1 cellular context compared by ENCODE assay signal in the genomic region with DNA sequence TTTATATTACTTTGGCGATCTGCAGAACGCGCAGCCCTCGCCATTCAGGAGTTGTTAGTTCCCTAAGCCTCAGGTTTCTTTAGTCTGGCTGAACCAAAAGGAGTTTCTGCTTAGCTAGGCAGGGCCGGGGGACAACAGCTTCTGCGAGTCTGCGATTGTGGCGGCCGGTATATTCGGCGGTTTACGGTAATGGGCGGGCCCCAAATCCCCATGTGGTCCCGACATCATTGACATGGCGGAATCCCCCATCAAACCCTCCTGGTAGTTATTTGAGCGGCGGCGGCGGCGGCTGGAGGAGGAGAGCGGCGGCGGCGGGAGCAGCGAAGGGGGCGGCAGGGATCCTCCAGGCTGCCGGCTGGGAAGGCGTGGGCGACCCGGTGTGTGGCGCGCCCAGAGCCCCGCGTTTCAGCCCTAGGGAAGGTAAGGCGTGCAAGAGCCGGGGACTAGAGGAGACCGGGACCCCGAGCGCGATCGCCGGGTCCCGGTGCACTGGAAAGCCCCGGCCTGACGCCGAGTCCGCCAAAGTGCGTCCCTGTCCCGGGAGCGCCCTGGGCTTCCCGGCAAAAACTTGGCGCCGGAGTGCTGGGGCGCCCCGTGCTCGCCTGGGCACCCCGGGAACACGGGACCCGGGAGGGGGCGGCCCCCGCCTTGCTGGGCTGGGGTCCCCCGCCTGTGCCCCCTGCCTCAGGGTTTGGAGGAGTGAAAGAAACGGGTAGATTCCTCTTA.
TF ChIP-seq lines count a peak whose summit lies in the region.

A gene (plus strand): TSS at position 227 of the 726 bp plus-strand sequence. CDS start 72,902 bp downstream, outside the sequence.

TF ChIP-seq in HepG2, 621 proteins besides CTCF, POLR2A, EP300 and RAD21 (continued from another document and continues in another):
- TF ChIP-seq ZNF644 (CRISPR knock-in tag; IDR thresholded peaks at IDR 0.05; ENCODE audit: low read depth) (0 out of 2 replicates have a peak, but pooled peaks have one; percentile 21), NFE2 (CRISPR knock-in tag; IDR thresholded peaks at IDR 0.05) (no peak), POLR2G (IDR thresholded peaks at IDR 0.05; ENCODE audit: low read depth, low read length) (peak; percentile 95), SP5 (CRISPR knock-in tag; IDR thresholded peaks at IDR 0.05; ENCODE audit: borderline replicate concordance, low read depth) (no peak; the same call in 1 of the 2 replicates), ZC3H4 (CRISPR knock-in tag; IDR thresholded peaks at IDR 0.05; ENCODE audit: borderline replicate concordance) (no peak; the same call in 1 of the 2 replicates), ZNF883 (CRISPR knock-in tag; IDR thresholded peaks at IDR 0.05; ENCODE audit: not compliant biosample characterization) (no peak), ZNF713 (CRISPR knock-in tag; IDR thresholded peaks at IDR 0.05) (no peak), KDM2A (CRISPR knock-in tag; IDR thresholded peaks at IDR 0.05; ENCODE audit: borderline replicate concordance, low read depth) (peak; percentile 43; the same call in 1 of the 2 replicates), EEA1 (CRISPR knock-in tag; IDR thresholded peaks at IDR 0.05; ENCODE audit: borderline replicate concordance) (no peak), FLYWCH1 (CRISPR knock-in tag; IDR thresholded peaks at IDR 0.05) (no peak), NAIF1 (CRISPR knock-in tag; IDR thresholded peaks at IDR 0.05; ENCODE audit: borderline replicate concordance) (no peak; the same call in 1 of the 2 replicates), MEF2D (CRISPR knock-in tag; IDR thresholded peaks at IDR 0.05) (peak; percentile 54; the same call in 1 of the 2 replicates), ZNF562 (CRISPR knock-in tag; IDR thresholded peaks at IDR 0.05; ENCODE audit: borderline replicate concordance) (no peak), SP2 (CRISPR knock-in tag; IDR thresholded peaks at IDR 0.05) (no peak)
- TF ChIP-seq, protein P1, sequence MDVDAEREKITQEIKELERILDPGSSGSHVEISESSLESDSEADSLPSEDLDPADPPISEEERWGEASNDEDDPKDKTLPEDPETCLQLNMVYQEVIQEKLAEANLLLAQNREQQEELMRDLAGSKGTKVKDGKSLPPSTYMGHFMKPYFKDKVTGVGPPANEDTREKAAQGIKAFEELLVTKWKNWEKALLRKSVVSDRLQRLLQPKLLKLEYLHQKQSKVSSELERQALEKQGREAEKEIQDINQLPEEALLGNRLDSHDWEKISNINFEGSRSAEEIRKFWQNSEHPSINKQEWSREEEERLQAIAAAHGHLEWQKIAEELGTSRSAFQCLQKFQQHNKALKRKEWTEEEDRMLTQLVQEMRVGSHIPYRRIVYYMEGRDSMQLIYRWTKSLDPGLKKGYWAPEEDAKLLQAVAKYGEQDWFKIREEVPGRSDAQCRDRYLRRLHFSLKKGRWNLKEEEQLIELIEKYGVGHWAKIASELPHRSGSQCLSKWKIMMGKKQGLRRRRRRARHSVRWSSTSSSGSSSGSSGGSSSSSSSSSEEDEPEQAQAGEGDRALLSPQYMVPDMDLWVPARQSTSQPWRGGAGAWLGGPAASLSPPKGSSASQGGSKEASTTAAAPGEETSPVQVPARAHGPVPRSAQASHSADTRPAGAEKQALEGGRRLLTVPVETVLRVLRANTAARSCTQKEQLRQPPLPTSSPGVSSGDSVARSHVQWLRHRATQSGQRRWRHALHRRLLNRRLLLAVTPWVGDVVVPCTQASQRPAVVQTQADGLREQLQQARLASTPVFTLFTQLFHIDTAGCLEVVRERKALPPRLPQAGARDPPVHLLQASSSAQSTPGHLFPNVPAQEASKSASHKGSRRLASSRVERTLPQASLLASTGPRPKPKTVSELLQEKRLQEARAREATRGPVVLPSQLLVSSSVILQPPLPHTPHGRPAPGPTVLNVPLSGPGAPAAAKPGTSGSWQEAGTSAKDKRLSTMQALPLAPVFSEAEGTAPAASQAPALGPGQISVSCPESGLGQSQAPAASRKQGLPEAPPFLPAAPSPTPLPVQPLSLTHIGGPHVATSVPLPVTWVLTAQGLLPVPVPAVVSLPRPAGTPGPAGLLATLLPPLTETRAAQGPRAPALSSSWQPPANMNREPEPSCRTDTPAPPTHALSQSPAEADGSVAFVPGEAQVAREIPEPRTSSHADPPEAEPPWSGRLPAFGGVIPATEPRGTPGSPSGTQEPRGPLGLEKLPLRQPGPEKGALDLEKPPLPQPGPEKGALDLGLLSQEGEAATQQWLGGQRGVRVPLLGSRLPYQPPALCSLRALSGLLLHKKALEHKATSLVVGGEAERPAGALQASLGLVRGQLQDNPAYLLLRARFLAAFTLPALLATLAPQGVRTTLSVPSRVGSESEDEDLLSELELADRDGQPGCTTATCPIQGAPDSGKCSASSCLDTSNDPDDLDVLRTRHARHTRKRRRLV (CRISPR knock-in tag; IDR thresholded peaks at IDR 0.05), result no peak
- TF ChIP-seq, protein P2, sequence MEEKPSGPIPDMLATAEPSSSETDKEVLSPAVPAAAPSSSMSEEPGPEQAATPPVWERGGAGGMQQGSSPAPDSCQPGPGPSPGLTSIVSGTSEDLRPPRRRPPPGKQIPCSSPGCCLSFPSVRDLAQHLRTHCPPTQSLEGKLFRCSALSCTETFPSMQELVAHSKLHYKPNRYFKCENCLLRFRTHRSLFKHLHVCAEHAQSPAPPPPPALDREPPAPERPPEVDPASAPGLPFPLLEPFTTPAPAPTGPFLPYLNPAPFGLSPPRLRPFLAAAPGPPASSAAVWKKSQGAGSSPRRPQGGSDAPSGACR (CRISPR knock-in tag; IDR thresholded peaks at IDR 0.05), result 0 out of 2 replicates have a peak, but pooled peaks have one; percentile 71
- TF ChIP-seq, protein P3, sequence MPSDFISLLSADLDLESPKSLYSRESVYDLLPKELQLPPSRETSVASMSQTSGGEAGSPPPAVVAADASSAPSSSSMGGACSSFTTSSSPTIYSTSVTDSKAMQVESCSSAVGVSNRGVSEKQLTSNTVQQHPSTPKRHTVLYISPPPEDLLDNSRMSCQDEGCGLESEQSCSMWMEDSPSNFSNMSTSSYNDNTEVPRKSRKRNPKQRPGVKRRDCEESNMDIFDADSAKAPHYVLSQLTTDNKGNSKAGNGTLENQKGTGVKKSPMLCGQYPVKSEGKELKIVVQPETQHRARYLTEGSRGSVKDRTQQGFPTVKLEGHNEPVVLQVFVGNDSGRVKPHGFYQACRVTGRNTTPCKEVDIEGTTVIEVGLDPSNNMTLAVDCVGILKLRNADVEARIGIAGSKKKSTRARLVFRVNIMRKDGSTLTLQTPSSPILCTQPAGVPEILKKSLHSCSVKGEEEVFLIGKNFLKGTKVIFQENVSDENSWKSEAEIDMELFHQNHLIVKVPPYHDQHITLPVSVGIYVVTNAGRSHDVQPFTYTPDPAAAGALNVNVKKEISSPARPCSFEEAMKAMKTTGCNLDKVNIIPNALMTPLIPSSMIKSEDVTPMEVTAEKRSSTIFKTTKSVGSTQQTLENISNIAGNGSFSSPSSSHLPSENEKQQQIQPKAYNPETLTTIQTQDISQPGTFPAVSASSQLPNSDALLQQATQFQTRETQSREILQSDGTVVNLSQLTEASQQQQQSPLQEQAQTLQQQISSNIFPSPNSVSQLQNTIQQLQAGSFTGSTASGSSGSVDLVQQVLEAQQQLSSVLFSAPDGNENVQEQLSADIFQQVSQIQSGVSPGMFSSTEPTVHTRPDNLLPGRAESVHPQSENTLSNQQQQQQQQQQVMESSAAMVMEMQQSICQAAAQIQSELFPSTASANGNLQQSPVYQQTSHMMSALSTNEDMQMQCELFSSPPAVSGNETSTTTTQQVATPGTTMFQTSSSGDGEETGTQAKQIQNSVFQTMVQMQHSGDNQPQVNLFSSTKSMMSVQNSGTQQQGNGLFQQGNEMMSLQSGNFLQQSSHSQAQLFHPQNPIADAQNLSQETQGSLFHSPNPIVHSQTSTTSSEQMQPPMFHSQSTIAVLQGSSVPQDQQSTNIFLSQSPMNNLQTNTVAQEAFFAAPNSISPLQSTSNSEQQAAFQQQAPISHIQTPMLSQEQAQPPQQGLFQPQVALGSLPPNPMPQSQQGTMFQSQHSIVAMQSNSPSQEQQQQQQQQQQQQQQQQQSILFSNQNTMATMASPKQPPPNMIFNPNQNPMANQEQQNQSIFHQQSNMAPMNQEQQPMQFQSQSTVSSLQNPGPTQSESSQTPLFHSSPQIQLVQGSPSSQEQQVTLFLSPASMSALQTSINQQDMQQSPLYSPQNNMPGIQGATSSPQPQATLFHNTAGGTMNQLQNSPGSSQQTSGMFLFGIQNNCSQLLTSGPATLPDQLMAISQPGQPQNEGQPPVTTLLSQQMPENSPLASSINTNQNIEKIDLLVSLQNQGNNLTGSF (CRISPR knock-in tag; IDR thresholded peaks at IDR 0.05), result 0 out of 2 replicates have a peak, but pooled peaks have one; percentile 25
- TF ChIP-seq, protein P4, sequence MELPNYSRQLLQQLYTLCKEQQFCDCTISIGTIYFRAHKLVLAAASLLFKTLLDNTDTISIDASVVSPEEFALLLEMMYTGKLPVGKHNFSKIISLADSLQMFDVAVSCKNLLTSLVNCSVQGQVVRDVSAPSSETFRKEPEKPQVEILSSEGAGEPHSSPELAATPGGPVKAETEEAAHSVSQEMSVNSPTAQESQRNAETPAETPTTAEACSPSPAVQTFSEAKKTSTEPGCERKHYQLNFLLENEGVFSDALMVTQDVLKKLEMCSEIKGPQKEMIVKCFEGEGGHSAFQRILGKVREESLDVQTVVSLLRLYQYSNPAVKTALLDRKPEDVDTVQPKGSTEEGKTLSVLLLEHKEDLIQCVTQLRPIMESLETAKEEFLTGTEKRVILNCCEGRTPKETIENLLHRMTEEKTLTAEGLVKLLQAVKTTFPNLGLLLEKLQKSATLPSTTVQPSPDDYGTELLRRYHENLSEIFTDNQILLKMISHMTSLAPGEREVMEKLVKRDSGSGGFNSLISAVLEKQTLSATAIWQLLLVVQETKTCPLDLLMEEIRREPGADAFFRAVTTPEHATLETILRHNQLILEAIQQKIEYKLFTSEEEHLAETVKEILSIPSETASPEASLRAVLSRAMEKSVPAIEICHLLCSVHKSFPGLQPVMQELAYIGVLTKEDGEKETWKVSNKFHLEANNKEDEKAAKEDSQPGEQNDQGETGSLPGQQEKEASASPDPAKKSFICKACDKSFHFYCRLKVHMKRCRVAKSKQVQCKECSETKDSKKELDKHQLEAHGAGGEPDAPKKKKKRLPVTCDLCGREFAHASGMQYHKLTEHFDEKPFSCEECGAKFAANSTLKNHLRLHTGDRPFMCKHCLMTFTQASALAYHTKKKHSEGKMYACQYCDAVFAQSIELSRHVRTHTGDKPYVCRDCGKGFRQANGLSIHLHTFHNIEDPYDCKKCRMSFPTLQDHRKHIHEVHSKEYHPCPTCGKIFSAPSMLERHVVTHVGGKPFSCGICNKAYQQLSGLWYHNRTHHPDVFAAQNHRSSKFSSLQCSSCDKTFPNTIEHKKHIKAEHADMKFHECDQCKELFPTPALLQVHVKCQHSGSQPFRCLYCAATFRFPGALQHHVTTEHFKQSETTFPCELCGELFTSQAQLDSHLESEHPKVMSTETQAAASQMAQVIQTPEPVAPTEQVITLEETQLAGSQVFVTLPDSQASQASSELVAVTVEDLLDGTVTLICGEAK (IDR thresholded peaks at IDR 0.05), result no peak
- TF ChIP-seq, protein P4 (CRISPR knock-in tag; IDR thresholded peaks at IDR 0.05), result peak; percentile 16; the same call in 1 of the 2 replicates
- TF ChIP-seq, protein P5, sequence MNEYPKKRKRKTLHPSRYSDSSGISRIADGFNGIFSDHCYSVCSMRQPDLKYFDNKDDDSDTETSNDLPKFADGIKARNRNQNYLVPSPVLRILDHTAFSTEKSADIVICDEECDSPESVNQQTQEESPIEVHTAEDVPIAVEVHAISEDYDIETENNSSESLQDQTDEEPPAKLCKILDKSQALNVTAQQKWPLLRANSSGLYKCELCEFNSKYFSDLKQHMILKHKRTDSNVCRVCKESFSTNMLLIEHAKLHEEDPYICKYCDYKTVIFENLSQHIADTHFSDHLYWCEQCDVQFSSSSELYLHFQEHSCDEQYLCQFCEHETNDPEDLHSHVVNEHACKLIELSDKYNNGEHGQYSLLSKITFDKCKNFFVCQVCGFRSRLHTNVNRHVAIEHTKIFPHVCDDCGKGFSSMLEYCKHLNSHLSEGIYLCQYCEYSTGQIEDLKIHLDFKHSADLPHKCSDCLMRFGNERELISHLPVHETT (CRISPR knock-in tag; conservative IDR thresholded peaks at IDR 0.05), result no peak; the same call in 1 of the 2 replicates
- TF ChIP-seq, protein P6, sequence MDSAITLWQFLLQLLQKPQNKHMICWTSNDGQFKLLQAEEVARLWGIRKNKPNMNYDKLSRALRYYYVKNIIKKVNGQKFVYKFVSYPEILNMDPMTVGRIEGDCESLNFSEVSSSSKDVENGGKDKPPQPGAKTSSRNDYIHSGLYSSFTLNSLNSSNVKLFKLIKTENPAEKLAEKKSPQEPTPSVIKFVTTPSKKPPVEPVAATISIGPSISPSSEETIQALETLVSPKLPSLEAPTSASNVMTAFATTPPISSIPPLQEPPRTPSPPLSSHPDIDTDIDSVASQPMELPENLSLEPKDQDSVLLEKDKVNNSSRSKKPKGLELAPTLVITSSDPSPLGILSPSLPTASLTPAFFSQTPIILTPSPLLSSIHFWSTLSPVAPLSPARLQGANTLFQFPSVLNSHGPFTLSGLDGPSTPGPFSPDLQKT (CRISPR knock-in tag; IDR thresholded peaks at IDR 0.05; ENCODE audit: borderline replicate concordance), result no peak
- TF ChIP-seq, protein P7, sequence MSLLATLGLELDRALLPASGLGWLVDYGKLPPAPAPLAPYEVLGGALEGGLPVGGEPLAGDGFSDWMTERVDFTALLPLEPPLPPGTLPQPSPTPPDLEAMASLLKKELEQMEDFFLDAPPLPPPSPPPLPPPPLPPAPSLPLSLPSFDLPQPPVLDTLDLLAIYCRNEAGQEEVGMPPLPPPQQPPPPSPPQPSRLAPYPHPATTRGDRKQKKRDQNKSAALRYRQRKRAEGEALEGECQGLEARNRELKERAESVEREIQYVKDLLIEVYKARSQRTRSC (CRISPR knock-in tag; IDR thresholded peaks at IDR 0.05; ENCODE audit: low read depth), result no peak
- TF ChIP-seq, protein P8, sequence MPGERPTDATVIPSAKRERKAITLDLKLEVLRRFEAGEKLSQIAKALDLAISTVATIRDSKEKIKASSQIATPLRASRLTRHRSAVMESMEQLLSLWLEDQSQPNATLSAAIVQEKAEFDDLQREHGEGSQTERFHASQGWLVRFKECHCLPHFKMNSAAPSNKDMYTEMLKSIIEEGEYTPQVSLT (CRISPR knock-in tag; IDR thresholded peaks at IDR 0.05; ENCODE audit: borderline replicate concordance, low read depth), result 0 out of 2 replicates have a peak, but pooled peaks have one; percentile 16
